Comparison of ENCODE assay signal across 8 cellular contexts in genomic region chr7:66682350-66683093, GRCh38. TPM values are rescaled to one million over a fixed set of nuclear protein-coding genes. Genes with fewer than 3 reads are reported as not detected.
A peak's percentile ranks its signal among the peaks of the same experiment; 100 is the strongest.
DNase-seq lines count a peak whose midpoint lies in the region; ATAC-seq, FAIRE-seq and TF ChIP-seq lines count a peak whose summit lies in the region.

No MANE protein-coding gene starts in this region.

- peak overlapping the region; percentile 68 for H2AK9ac ChIP-seq in IMR-90 (replicated peaks; ENCODE audit: low read depth, low read length, poor library complexity)

- peak overlapping the region in 1 of 2 experiments; percentile 69; a peak in 1 of 4 replicates for H4K8ac ChIP-seq in IMR-90 (ENCODE audit: low read depth in 2 of 2, low read length in 2 of 2)

- H3K9me3 ChIP-seq in IMR-90 (ENCODE audit: control insufficient read depth, insufficient read depth, low read length) = no peaks in the 10 kb centered on the region
- no peaks in the 10 kb centered on the region for H3K9me3 ChIP-seq in kidney (ENCODE audit: control insufficient read depth in 1 of 2, low read length in 2 of 2)

- peak overlapping the region; percentile 1; the same call in 1 of the 2 replicates for H4K91ac ChIP-seq in IMR-90 (ENCODE audit: insufficient read depth, low read depth, low read length)

- no peak for TF ChIP-seq RAD21 in IMR-90 (IDR thresholded peaks at IDR 0.05; ENCODE audit: low read length)

- H3K4me1 ChIP-seq in IMR-90 (ENCODE audit: control insufficient read depth, insufficient read depth, low read length) (0 out of 2 replicates have a peak, but pooled peaks cover 3% of the 10 kb centered on the region), kidney (ENCODE audit: control insufficient read depth in 1 of 2, insufficient read depth in 1 of 2, low read depth in 1 of 2, low read length in 2 of 2) (no peaks in the 10 kb centered on the region)

- dilution Hi-C loops in IMR-90 (cut with HindIII; ENCODE audit: low sequenced_read_pairs, unreplicated experiment) = no loop called here

- H4K5ac ChIP-seq in IMR-90 (ENCODE audit: low read depth, low read length) = 0 out of 2 replicates have a peak overlapping the region, but pooled peaks have one; percentile 10

- peaks cover 7% of the 10 kb centered on the region; the same call in 1 of the 2 replicates for H3K9me1 ChIP-seq in IMR-90 (ENCODE audit: insufficient read depth, low read length)

- peak overlapping the region; percentile 52 for H2BK5ac ChIP-seq in IMR-90 (ENCODE audit: low read depth, low read length, poor library complexity, severe bottlenecking)

- H3K9ac ChIP-seq in IMR-90 (ENCODE audit: low read depth, low read length) = peak overlapping the region; percentile 80
- H3K9ac ChIP-seq in kidney (ENCODE audit: low read length in 2 of 2) = peak overlapping the region; percentile 89 to 98

- H3K4me1 Mint-ChIP-seq in stimulated activated naive CD8-positive, alpha-beta T cell treated with anti-CD3 and anti-CD28 coated beads, Interleukin-15, amount 100 ng/mL, for 72 hours = peaks cover 58% of the 10 kb centered on the region

- no peak overlapping the region for H2BK20ac ChIP-seq in IMR-90 (ENCODE audit: low read depth, low read length)

- peak overlapping the region; percentile 41 for H3K4ac ChIP-seq in IMR-90 (ENCODE audit: low read depth, low read length)

- POLR2A ChIA-PET in IMR-90 (lab: Charles Lee; ENCODE audit: unreplicated experiment) = no interaction called here

- FAIRE-seq in kidney (lab: Jason Lieb, UNC) = no peak

- no peaks in the 10 kb centered on the region for H3K9me3 Mint-ChIP-seq in stimulated activated naive CD8-positive, alpha-beta T cell treated with anti-CD3 and anti-CD28 coated beads, Interleukin-15, amount 100 ng/mL, for 72 hours

- CTCF ChIA-PET in IMR-90 (lab: Yijun Ruan, JAX) = no interaction called here

- H3K27me3 ChIP-seq in IMR-90 (ENCODE audit: control insufficient read depth, insufficient read depth, low read length) = no peaks in the 10 kb centered on the region

- H3K27ac ChIP-seq in IMR-90 (ENCODE audit: insufficient read depth, low read length) (peak overlapping the region; percentile 56), kidney (ENCODE audit: low read depth in 2 of 2, low read length in 2 of 2) (peak overlapping the region; percentile 87 to 98)

- TF ChIP-seq CTCF in IMR-90 (conservative IDR thresholded peaks at IDR 0.05; ENCODE audit: low read depth, low read length) = no peak
- no peak for TF ChIP-seq CTCF in astrocyte of the spinal cord (IDR thresholded peaks at IDR 0.05; ENCODE audit: low read depth, low read length)
- no peak for TF ChIP-seq CTCF in kidney (IDR thresholded peaks at IDR 0.05; ENCODE audit: borderline replicate concordance, extremely low read depth, insufficient read depth)

- ATAC-seq in GM21423 (IDR thresholded peaks at IDR 0.05; ENCODE audit: unreplicated experiment) (peak; percentile 5), IMR-90 (ENCODE audit: low read depth) (peak; percentile 46)
- peak; percentile 51 for ATAC-seq in stimulated activated naive CD8-positive, alpha-beta T cell treated with anti-CD3 and anti-CD28 coated beads, Interleukin-15, amount 100 ng/mL, for 72 hours

- in situ Hi-C loops in IMR-90 (cut with MboI; ENCODE audit: low sequenced_read_pairs) = no loop called here
- in situ Hi-C loops in astrocyte of the spinal cord (cut with HindIII; ENCODE audit: low sequenced_read_pairs) = no loop called here

- peak overlapping the region; percentile 86 to 90 for H3K27ac Mint-ChIP-seq in stimulated activated naive CD8-positive, alpha-beta T cell treated with anti-CD3 and anti-CD28 coated beads, Interleukin-15, amount 100 ng/mL, for 72 hours

- H3K4me3 ChIP-seq in IMR-90 (ENCODE audit: insufficient read depth, low read depth, low read length) (peak overlapping the region; percentile 82), astrocyte of the spinal cord (ENCODE audit: low read depth, low read length) (peak overlapping the region; percentile 65), kidney (ENCODE audit: low read length in 2 of 2) (peak overlapping the region; percentile 86 to 98)

- H3K4me2 ChIP-seq in IMR-90 (ENCODE audit: low read depth, low read length) = peak overlapping the region; percentile 75

- no peak; the same call in 1 of the 2 replicates for TF ChIP-seq POLR2A in IMR-90 (IDR thresholded peaks at IDR 0.05; ENCODE audit: low read depth, low read length)

- no peak overlapping the region for H2BK15ac ChIP-seq in IMR-90 (ENCODE audit: low read depth, low read length)

- peak overlapping the region; percentile 19; the same call in 1 of the 2 replicates for H3K56ac ChIP-seq in IMR-90 (ENCODE audit: extremely low read depth, insufficient read depth, low read length)

- DNase-seq in ELF-1 (ENCODE audit: low read depth, low spot score) (peak; percentile 20), IMR-90 (peak; percentile 64), astrocyte of the spinal cord (ENCODE audit: low read depth, low spot score) (no peak), kidney (peak; percentile 76), NCI-H2196 treated with DMSO at 0.1 percent for 48 hours (lab: John Stamatoyannopoulos, UW; ENCODE audit: unreplicated experiment) (no peak), NCI-H187 treated with DMSO at 0.1 percent for 48 hours (lab: John Stamatoyannopoulos, UW) (no peak)
- DNase-seq in stimulated activated naive CD8-positive, alpha-beta T cell treated with anti-CD3 and anti-CD28 coated beads, Interleukin-15, amount 100 ng/mL, for 72 hours = peak; percentile 7 to 10

- H3K14ac ChIP-seq in IMR-90 (replicated peaks; ENCODE audit: low read depth, low read length) = peak overlapping the region; percentile 64

- BruUV-seq in IMR-90 (replicated peaks; lab: Mats Ljungman, UMichigan) = no TSS peak

- H2AK5ac ChIP-seq in IMR-90 (ENCODE audit: low read depth, low read length) = no peak overlapping the region; the same call in 1 of the 2 replicates

- no peaks in the 10 kb centered on the region for H3K27me3 Mint-ChIP-seq in stimulated activated naive CD8-positive, alpha-beta T cell treated with anti-CD3 and anti-CD28 coated beads, Interleukin-15, amount 100 ng/mL, for 72 hours

- H4K20me1 ChIP-seq in IMR-90 (ENCODE audit: insufficient read depth, low read length) = peaks cover 20% of the 10 kb centered on the region

- H3K79me1 ChIP-seq in IMR-90 (ENCODE audit: low read depth in 1 of 2, low read length in 2 of 2) = peaks cover 20 to 79% of the 10 kb centered on the region in 2 experiments

- H3K23ac ChIP-seq in IMR-90 (ENCODE audit: low read depth, low read length) = peak overlapping the region; percentile 93

- peak overlapping the region; percentile 86 for H2AFZ ChIP-seq in IMR-90 (replicated peaks; ENCODE audit: low read length, poor library complexity)

- WGBS in IMR-90 (ENCODE audit: extremely low coverage in 2 of 2, insufficient read length in 1 of 2), 2 experiments = 0% methylated on average over 20 of the region's 66 CpGs; no CpG with 5 or more reads in 1 of the 2 experiments

- H2BK120ac ChIP-seq in IMR-90 (ENCODE audit: low read depth, low read length) = no peak overlapping the region; the same call in 1 of the 2 replicates

- H3K4me3 Mint-ChIP-seq in stimulated activated naive CD8-positive, alpha-beta T cell treated with anti-CD3 and anti-CD28 coated beads, Interleukin-15, amount 100 ng/mL, for 72 hours = peak overlapping the region; percentile 95

- intact Hi-C loops in IMR-90 (cut with micrococcal nuclease) = no loop called here
- intact Hi-C loops in kidney (cut with DNase I) = no loop called here

- H3K36me3 ChIP-seq in IMR-90 (ENCODE audit: control insufficient read depth, insufficient read depth, low read length) (peaks cover 2% of the 10 kb centered on the region; the same call in 1 of the 2 replicates), kidney (ENCODE audit: control insufficient read depth in 1 of 2, insufficient read depth in 2 of 2, low read length in 2 of 2) (no peaks in the 10 kb centered on the region)

- H3K18ac ChIP-seq in IMR-90 (ENCODE audit: low read depth, low read length) = no peak overlapping the region

TF ChIP-seq in IMR-90, 13 proteins besides CTCF, POLR2A, EP300 and RAD21:
- TF ChIP-seq FOS (IDR thresholded peaks at IDR 0.05; ENCODE audit: low read depth, low read length) (no peak), NFE2L2 (IDR thresholded peaks at IDR 0.05; ENCODE audit: low read depth, low read length) (no peak), CHD1 (IDR thresholded peaks at IDR 0.05; ENCODE audit: low read depth, low read length) (peak; percentile 89), RFX5 (IDR thresholded peaks at IDR 0.05; ENCODE audit: low read depth, low read length) (no peak), MAZ (IDR thresholded peaks at IDR 0.05; ENCODE audit: borderline replicate concordance, low read depth, low read length) (no peak), MXI1 (IDR thresholded peaks at IDR 0.05; ENCODE audit: borderline replicate concordance, low read depth, low read length) (no peak), CEBPB (IDR thresholded peaks at IDR 0.05; ENCODE audit: low read depth, low read length) (peak; percentile 69), BHLHE40 (IDR thresholded peaks at IDR 0.05; ENCODE audit: low read depth, low read length) (no peak), RCOR1 (IDR thresholded peaks at IDR 0.05; ENCODE audit: insufficient replicate concordance, low read length) (no peak), USF2 (IDR thresholded peaks at IDR 0.05; ENCODE audit: low read depth, low read length) (no peak), MAFK (IDR thresholded peaks at IDR 0.05; ENCODE audit: low read depth, low read length) (no peak)
TF ChIP-seq in IMR-90: peak in this region for 2.

RNA-seq across cellular contexts. Expression of gene KCTD7, which starts 53.8 kb away (rescaled TPM):
- total RNA-seq in IMR-90 (2012; rRNA removed) (6.1 TPM in 2 replicates), kidney (12.4 TPM)
- polyA plus RNA-seq in IMR-90 (2012; rRNA removed) (11.3 and 12.8 TPM in 2 replicates), kidney (ENCODE audit: insufficient read depth, low read depth, low replicate concordance) (7.2 TPM)
- 8.9 and 12.4 TPM in 2 replicates for polyA plus RNA-seq in IMR-90 (2012; cell fraction: cytosol; rRNA removed)
- polyA plus RNA-seq in IMR-90 (2012; cell fraction: nucleus; rRNA removed; ENCODE audit: low replicate concordance) = 40.0 and 52.6 TPM in 2 replicates

RNA-seq across cellular contexts. Expression of gene RABGEF1, which starts 58.0 kb away (rescaled TPM):
- total RNA-seq in IMR-90 (2012; rRNA removed) (56.6 and 62.8 TPM in 2 replicates), kidney (26.8 TPM)
- polyA plus RNA-seq in IMR-90 (2012; rRNA removed) (34.8 and 34.9 TPM in 2 replicates), kidney (ENCODE audit: insufficient read depth, low read depth, low replicate concordance) (12.8 TPM)
- 10.0 and 16.1 TPM in 2 replicates for polyA plus RNA-seq in IMR-90 (2012; cell fraction: cytosol; rRNA removed)
- 16.5 and 73.5 TPM in 2 replicates for polyA plus RNA-seq in IMR-90 (2012; cell fraction: nucleus; rRNA removed; ENCODE audit: low replicate concordance)

Comparison
In these comparisons a context has a peak if more than half of its experiments do, and no peak if none do; other contexts are left out.
1. DNase-seq: peak in ELF-1 (single experiment), IMR-90 (single experiment), kidney (single experiment) and stimulated activated naive CD8-positive, alpha-beta T cell treated with anti-CD3 and anti-CD28 coated beads, Interleukin-15, amount 100 ng/mL, for 72 hours (2 of 2); none in astrocyte of the spinal cord (single experiment), NCI-H2196 treated with DMSO at 0.1 percent for 48 hours (single experiment) and NCI-H187 treated with DMSO at 0.1 percent for 48 hours (single experiment).
2. Peak in every context shown above with its lines, with median percentiles within 50 percentile points of each other: ATAC-seq and H3K4me3 ChIP-seq.